Comparison of ENCODE assay signal across 1 cellular context in genomic region chr20:63453029-63453523, GRCh38.
TF ChIP-seq lines count a peak whose summit lies in the region.

No MANE protein-coding gene starts in this region.

TF ChIP-seq in GM12878, 131 proteins besides CTCF, POLR2A, EP300 and RAD21 (continued from another document):
- no peak for TF ChIP-seq HCFC1 (IDR thresholded peaks at IDR 0.05; ENCODE audit: low read length)
- TF ChIP-seq BRCA1 (IDR thresholded peaks at IDR 0.05; ENCODE audit: low read depth, low read length): no peak
- TF ChIP-seq MAX (IDR thresholded peaks at IDR 0.05; ENCODE audit: low read depth, low read length): no peak
- no peak for TF ChIP-seq PKNOX1 (IDR thresholded peaks at IDR 0.05)
- TF ChIP-seq RUNX3 (IDR thresholded peaks at IDR 0.05; ENCODE audit: low read length): no peak
